ENCODE assay signal across 8 cellular contexts in the genomic region with DNA sequence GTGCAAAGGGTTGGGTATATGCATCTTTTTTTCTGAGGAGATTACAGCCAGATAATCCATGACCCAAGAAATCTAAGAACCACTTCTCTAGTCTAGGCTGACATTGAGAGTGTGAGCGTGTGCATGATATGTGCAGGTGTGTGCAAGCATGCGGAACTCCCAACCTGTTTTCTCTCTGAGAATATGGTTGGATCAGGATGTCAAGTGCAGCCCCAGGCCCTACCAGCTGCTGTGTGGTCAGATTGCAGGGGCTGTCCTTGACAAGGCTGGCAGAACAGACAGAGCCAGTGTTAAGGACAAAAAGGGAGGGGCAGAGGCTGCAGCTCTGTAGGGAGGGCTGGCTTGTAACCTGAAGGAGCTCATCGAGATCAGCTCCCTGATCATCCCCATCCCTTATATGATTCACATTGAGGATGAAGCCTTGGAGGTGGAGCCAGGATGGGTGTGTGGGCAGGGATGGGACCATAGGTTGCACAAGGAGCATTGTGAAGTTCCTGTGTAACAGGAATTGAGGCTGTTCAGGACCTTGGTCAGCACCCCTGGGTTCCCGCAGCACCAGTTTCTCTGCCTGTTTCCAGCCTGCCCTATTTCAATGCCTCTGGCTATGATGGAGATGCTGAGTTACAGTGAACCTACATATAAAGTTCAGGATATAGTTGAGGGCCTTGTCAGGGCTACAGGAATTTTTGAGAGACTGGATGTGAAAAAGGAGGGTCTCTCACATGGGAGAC. TPM values are rescaled to one million over a fixed set of nuclear protein-coding genes. Genes with fewer than 3 reads are reported as not detected.
A peak's percentile ranks its signal among the peaks of the same experiment; 100 is the strongest.
DNase-seq lines count a peak whose midpoint lies in the region; ATAC-seq and TF ChIP-seq lines count a peak whose summit lies in the region.

No MANE protein-coding gene starts in this region.

- no peak overlapping the region for H3K9ac ChIP-seq in PC-3 (ENCODE audit: low read length)

- H3K9me3 ChIP-seq in PC-3 (ENCODE audit: low read length) (no peaks in the 10 kb centered on the region), osteoblast (ENCODE audit: low read depth, low read length) (no peaks in the 10 kb centered on the region)

- H4K20me1 ChIP-seq in PC-3 (ENCODE audit: low read length) = no peaks in the 10 kb centered on the region
- no peaks in the 10 kb centered on the region for H4K20me1 ChIP-seq in osteoblast (ENCODE audit: insufficient read depth, low read length)

- CTCF ChIA-PET in PC-3 (lab: Charles Lee) = no interaction called here

- peaks cover 16% of the 10 kb centered on the region for H3K4me1 Mint-ChIP-seq in neural crest cell
- H3K4me1 Mint-ChIP-seq in activated T-helper 17 cell treated with anti-CD3 and anti-CD28 coated beads, Interleukin-2, amount 50 U/mL, for 72 hours = no peaks in the 10 kb centered on the region

- H3K9me3 Mint-ChIP-seq in neural crest cell = no peaks in the 10 kb centered on the region
- no peaks in the 10 kb centered on the region for H3K9me3 Mint-ChIP-seq in activated T-helper 17 cell treated with anti-CD3 and anti-CD28 coated beads, Interleukin-2, amount 50 U/mL, for 72 hours

- H3K27me3 ChIP-seq in PC-3 (ENCODE audit: low read length) = 0 out of 2 replicates have a peak, but pooled peaks cover 5% of the 10 kb centered on the region
- H3K27me3 ChIP-seq in osteoblast (ENCODE audit: insufficient read depth, low read length) = peaks cover 10% of the 10 kb centered on the region

- H3K4me1 ChIP-seq in PC-3 (ENCODE audit: insufficient read depth, low read length) = no peaks in the 10 kb centered on the region
- H3K4me1 ChIP-seq in osteoblast (ENCODE audit: insufficient read depth, low read length) = no peaks in the 10 kb centered on the region

- H3K4me3 ChIP-seq in PC-3 (ENCODE audit: low read length) (no peak overlapping the region), osteoblast (ENCODE audit: insufficient read depth, low read length) (no peak overlapping the region)

- H3K4me2 ChIP-seq in PC-3 (ENCODE audit: low read length) = no peak overlapping the region
- no peak overlapping the region for H3K4me2 ChIP-seq in osteoblast (ENCODE audit: insufficient read depth, low read length)

- H3K9me2 ChIP-seq in PC-3 (replicated peaks; ENCODE audit: low read length) = no peaks in the 10 kb centered on the region

- no peak overlapping the region for H3K27ac Mint-ChIP-seq in neural crest cell (ENCODE audit: unreplicated experiment)
- no peak overlapping the region for H3K27ac Mint-ChIP-seq in activated T-helper 17 cell treated with anti-CD3 and anti-CD28 coated beads, Interleukin-2, amount 50 U/mL, for 72 hours

- H3K4me3 Mint-ChIP-seq in neural crest cell = no peak overlapping the region
- H3K4me3 Mint-ChIP-seq in activated T-helper 17 cell treated with anti-CD3 and anti-CD28 coated beads, Interleukin-2, amount 50 U/mL, for 72 hours = no peak overlapping the region

- peak; percentile 89 for DNase-seq in AG20443 (ENCODE audit: low spot score)
- DNase-seq in HCEC 1CT = peak; percentile 50
- DNase-seq in PC-3 = peak; percentile 70
- DNase-seq in central memory CD4-positive, alpha-beta T cell = peak; percentile 9
- peak; percentile 68 for DNase-seq in neural crest cell (ENCODE audit: low read depth, low spot score)
- DNase-seq in NCI-H2227 (lab: John Stamatoyannopoulos, UW; ENCODE audit: unreplicated experiment) = no peak
- DNase-seq in osteoblast (ENCODE audit: insufficient read length, low spot score, missing footprints) = no peak

- POLR2A ChIA-PET in PC-3 (lab: Charles Lee; ENCODE audit: unreplicated experiment) = no interaction called here

- peaks cover 4% of the 10 kb centered on the region for H3K27me3 Mint-ChIP-seq in neural crest cell (ENCODE audit: low read depth)
- peaks cover 44% of the 10 kb centered on the region for H3K27me3 Mint-ChIP-seq in activated T-helper 17 cell treated with anti-CD3 and anti-CD28 coated beads, Interleukin-2, amount 50 U/mL, for 72 hours

- no peaks in the 10 kb centered on the region for H3K36me3 Mint-ChIP-seq in neural crest cell (ENCODE audit: low read depth)
- no peaks in the 10 kb centered on the region for H3K36me3 Mint-ChIP-seq in activated T-helper 17 cell treated with anti-CD3 and anti-CD28 coated beads, Interleukin-2, amount 50 U/mL, for 72 hours (ENCODE audit: low read depth)

- no TSS peak for BruUV-seq in PC-3 (replicated peaks; lab: Mats Ljungman, UMichigan)

- H3K36me3 ChIP-seq in PC-3 (ENCODE audit: low read depth, low read length) = no peaks in the 10 kb centered on the region
- no peaks in the 10 kb centered on the region for H3K36me3 ChIP-seq in osteoblast (ENCODE audit: insufficient read depth, low read length)

- TF ChIP-seq CTCF in PC-3 (conservative IDR thresholded peaks at IDR 0.05; ENCODE audit: low read depth, low read length) (no peak), neural crest cell (conservative IDR thresholded peaks at IDR 0.05) (no peak), osteoblast (IDR thresholded peaks at IDR 0.05; ENCODE audit: extremely low read depth, low read depth, low read length) (no peak)

- H2AFZ ChIP-seq in PC-3 (ENCODE audit: low read length) (no peak overlapping the region), osteoblast (ENCODE audit: low read length) (no peak overlapping the region)

- H3K27ac ChIP-seq in PC-3 (ENCODE audit: low read length) (no peak overlapping the region), osteoblast (ENCODE audit: low read depth, low read length) (no peak overlapping the region)

- no peaks in the 10 kb centered on the region for H3F3A ChIP-seq in PC-3 (ENCODE audit: low read length, unreplicated experiment)

- no peaks in the 10 kb centered on the region for H3K79me2 ChIP-seq in PC-3 (ENCODE audit: low read length)
- no peaks in the 10 kb centered on the region for H3K79me2 ChIP-seq in osteoblast (ENCODE audit: insufficient read depth, low read length)

- peak; percentile 60; the same call in 1 of the 2 replicates for ATAC-seq in PC-3
- no peak for ATAC-seq in activated T-helper 17 cell treated with anti-CD3 and anti-CD28 coated beads, Interleukin-2, amount 50 U/mL, for 72 hours (replicated peaks)

- intact Hi-C loops in PC-3 (cut with micrococcal nuclease) = no loop called here

RNA-seq across cellular contexts. Expression of a gene that starts 52.6 kb away (rescaled TPM):
- 7.1 and 14.2 TPM in 2 replicates for total RNA-seq in PC-3 (2014; rRNA removed)
- 36.0 and 39.2 TPM in 2 replicates for total RNA-seq in neural crest cell
- 10 to 100 TPM in 1 of 2 donors, 1 to 10 TPM in 1; 7.1 to 19.6 TPM for total RNA-seq in activated T-helper 17 cell treated with anti-CD3 and anti-CD28 coated beads, Interleukin-2, amount 50 U/mL, for 72 hours
- total RNA-seq in osteoblast = 2.1 and 2.2 TPM in 2 replicates

Comparison
In these comparisons a context has a peak if more than half of its experiments do, and no peak if none do; other contexts are left out.
1. DNase-seq: peak in AG20443 (single experiment), HCEC 1CT (single experiment), PC-3 (single experiment), central memory CD4-positive, alpha-beta T cell (single experiment) and neural crest cell (single experiment); none in NCI-H2227 (single experiment) and osteoblast (single experiment).